In genomic region chr4:2534904-2535385, GRCh38 we compare ENCODE assay signal across 8 cellular contexts. TPM values are rescaled to one million over a fixed set of nuclear protein-coding genes. Genes with fewer than 3 reads are reported as not detected.
A peak's percentile ranks its signal among the peaks of the same experiment; 100 is the strongest.
DNase-seq lines count a peak whose midpoint lies in the region; ATAC-seq and TF ChIP-seq lines count a peak whose summit lies in the region.

No MANE protein-coding gene starts in this region.

- no peak overlapping the region for H3K27ac Mint-ChIP-seq in activated naive CD4-positive, alpha-beta T cell treated with anti-CD3 and anti-CD28 coated beads for 36 hours

- peak overlapping the region in 4 of 5 donors; percentile 6 to 100 (median 82) for H3K27ac ChIP-seq in adrenal gland
- H3K27ac ChIP-seq in tibial nerve = peak overlapping the region; percentile 85 to 97 (median 93)

- CTCF ChIA-PET in activated naive CD4-positive, alpha-beta T cell treated with anti-CD3 and anti-CD28 coated beads for 36 hours (lab: Charles Lee) = interaction anchor here (0.7 to 1.1 kb wide), 2 partner anchors 29 to 93 kb away, joined by 3 to 4 read pairs; no protein-coding TSS in a partner anchor

- no peak for TF ChIP-seq EP300 in tibial nerve (IDR thresholded peaks at IDR 0.05)

- no peak for TF ChIP-seq CTCF in adrenal gland (IDR thresholded peaks at IDR 0.05)
- TF ChIP-seq CTCF in tibial nerve (IDR thresholded peaks at IDR 0.05) = no peak

- H3K9me3 Mint-ChIP-seq in activated naive CD4-positive, alpha-beta T cell treated with anti-CD3 and anti-CD28 coated beads for 36 hours = no peaks in the 10 kb centered on the region

- H3K9me3 ChIP-seq in adrenal gland (replicated peaks in 1 of 3) (no peaks in the 10 kb centered on the region), tibial nerve (no peaks in the 10 kb centered on the region)

- H3K4me3 ChIP-seq in adrenal gland (peak overlapping the region in 1 of 4 donors; percentile 99), tibial nerve (peak overlapping the region; percentile 59 to 99 (median 71))

- H3K27me3 ChIP-seq in adrenal gland (no peaks in the 10 kb centered on the region), tibial nerve (no peaks in the 10 kb centered on the region)

- peaks cover 22 to 23% of the 10 kb centered on the region in 2 donors for H3K4me1 ChIP-seq in adrenal gland (replicated peaks in 1 of 2)
- peaks cover 0 to 33% (median 15%) of the 10 kb centered on the region in 4 donors for H3K4me1 ChIP-seq in tibial nerve

- TF ChIP-seq POLR2A in adrenal gland (IDR thresholded peaks at IDR 0.05) = no peak
- no peak for TF ChIP-seq POLR2A in tibial nerve (IDR thresholded peaks at IDR 0.05)

- WGBS in adrenal gland, 4 donors = 61 to 68% (median 66%) methylated on average over 5 to 6 of the region's 6 CpGs
- 45 to 46% methylated on average over 6 of the region's 6 CpGs for WGBS in tibial nerve, 2 donors

- H3K27me3 Mint-ChIP-seq in activated naive CD4-positive, alpha-beta T cell treated with anti-CD3 and anti-CD28 coated beads for 36 hours (ENCODE audit: low read depth) = no peaks in the 10 kb centered on the region

- no peaks in the 10 kb centered on the region for H3K36me3 ChIP-seq in adrenal gland (replicated peaks in 1 of 2)
- H3K36me3 ChIP-seq in tibial nerve = no peaks in the 10 kb centered on the region

- peaks cover 6% of the 10 kb centered on the region for H3K36me3 Mint-ChIP-seq in activated naive CD4-positive, alpha-beta T cell treated with anti-CD3 and anti-CD28 coated beads for 36 hours (ENCODE audit: low read depth)

- ATAC-seq in HG03354 (IDR thresholded peaks at IDR 0.05; ENCODE audit: poor library complexity, severe bottlenecking, unreplicated experiment) (no peak), HG02840 (IDR thresholded peaks at IDR 0.05; ENCODE audit: low FRiP score, unreplicated experiment) (no peak)

- H3K4me1 Mint-ChIP-seq in activated naive CD4-positive, alpha-beta T cell treated with anti-CD3 and anti-CD28 coated beads for 36 hours (ENCODE audit: low read depth) = peaks cover 16% of the 10 kb centered on the region

- intact Hi-C loops in activated naive CD4-positive, alpha-beta T cell treated with anti-CD3 and anti-CD28 coated beads for 36 hours (cut with micrococcal nuclease) = loop anchor here (5.0 kb wide), 4 partner anchors 157 to 402 kb away; no protein-coding TSS in a partner anchor
- intact Hi-C loops in adrenal gland (cut with DNase I) = loop anchor here in 1 of 2 donors (10.0 kb wide), 1 partner anchor 60 kb away; no protein-coding TSS in a partner anchor

- DNase-seq in activated naive CD4-positive, alpha-beta T cell treated with anti-CD3 and anti-CD28 coated beads for 36 hours = no peak
- no peak for DNase-seq in activated naive CD4-positive, alpha-beta T cell (lab: John Stamatoyannopoulos, UW)
- no peak for DNase-seq in adrenal gland
- DNase-seq in left kidney (ENCODE audit: low read depth, low spot score) = peak; percentile 43
- no peak for DNase-seq in tibial nerve (ENCODE audit: low spot score in 2 of 2)
- no peak for DNase-seq in iPS-NIHi11 (ENCODE audit: low spot score)

- H3K4me3 Mint-ChIP-seq in activated naive CD4-positive, alpha-beta T cell treated with anti-CD3 and anti-CD28 coated beads for 36 hours = peak overlapping the region; percentile 86

RNA-seq across cellular contexts. Expression of gene FAM193A, which starts 1.5 kb away (rescaled TPM):
- total RNA-seq in activated naive CD4-positive, alpha-beta T cell treated with anti-CD3 and anti-CD28 coated beads for 36 hours = 10 to 100 TPM; 20.1 to 20.4 TPM
- total RNA-seq in adrenal gland = 10 to 100 TPM; 16.4 to 30.8 (median 23.4) TPM
- 10 to 100 TPM; 12.9 to 30.5 (median 22.8) TPM for polyA plus RNA-seq in adrenal gland
- 10 to 100 TPM; 28.6 to 54.6 (median 36.0) TPM for total RNA-seq in tibial nerve
